8 cellular contexts compared by ENCODE assay signal in genomic region chr7:29091722-29092121, GRCh38. TPM values are rescaled to one million over a fixed set of nuclear protein-coding genes. Genes with fewer than 3 reads are reported as not detected.
DNase-seq lines count a peak whose midpoint lies in the region; ATAC-seq and TF ChIP-seq lines count a peak whose summit lies in the region.

No MANE protein-coding gene starts in this region.

- H3K9ac ChIP-seq in duodenal mucosa (ENCODE audit: low read depth in 1 of 2, low read length in 2 of 2) = peak overlapping the region; percentile 49 to 69

- 40 to 42% methylated on average over 4 of the region's 4 CpGs for WGBS in heart right ventricle, 2 donors
- 40 to 59% (median 42%) methylated on average over 4 of the region's 4 CpGs for WGBS in psoas muscle, 3 donors

- DNase-seq in heart right ventricle (no peak), Right ventricle myocardium superior (no peak), psoas muscle (no peak), SKM-1 (lab: John Stamatoyannopoulos, UW; ENCODE audit: unreplicated experiment) (no peak), NCI-H1105 treated with DMSO at 0.1 percent for 48 hours (lab: John Stamatoyannopoulos, UW) (no peak)

- peak overlapping the region in 9 of 10 donors; percentile 26 to 85 (median 67) for H3K27ac ChIP-seq in heart right ventricle
- H3K27ac ChIP-seq in duodenal mucosa (ENCODE audit: low read depth, low read length) = no peak overlapping the region
- H3K27ac ChIP-seq in psoas muscle = peak overlapping the region; percentile 15

- H3K4me1 ChIP-seq in heart right ventricle (peaks cover 0 to 55% (median 38%) of the 10 kb centered on the region in 9 donors), duodenal mucosa (ENCODE audit: control insufficient read depth in 1 of 2, insufficient read depth in 2 of 2, low read length in 2 of 2) (peaks cover 27% of the 10 kb centered on the region in 2 donors), psoas muscle (peaks cover 23% of the 10 kb centered on the region)

- ATAC-seq in heart right ventricle (peak in 4 of 8 donors; percentile 38 to 72 (median 54)), Right ventricle myocardium superior (ENCODE audit: poor library complexity) (no peak), HG03520 (IDR thresholded peaks at IDR 0.05; ENCODE audit: unreplicated experiment) (peak; percentile 96), psoas muscle (no peak), HG03039 (IDR thresholded peaks at IDR 0.05; ENCODE audit: unreplicated experiment) (no peak)

- peak in 1 of 9 donors; percentile 10 for TF ChIP-seq CTCF in heart right ventricle (IDR thresholded peaks at IDR 0.05)
- TF ChIP-seq CTCF in psoas muscle (IDR thresholded peaks at IDR 0.05) = peak; percentile 11

- no peaks in the 10 kb centered on the region for H3K27me3 ChIP-seq in heart right ventricle
- H3K27me3 ChIP-seq in duodenal mucosa (ENCODE audit: control insufficient read depth in 1 of 2, insufficient read depth in 2 of 2, low read length in 2 of 2) = no peaks in the 10 kb centered on the region
- H3K27me3 ChIP-seq in psoas muscle (ENCODE audit: insufficient read depth in 3 of 3, low read length in 2 of 3) = no peaks in the 10 kb centered on the region

- H3K36me3 ChIP-seq in heart right ventricle (peaks cover 0 to 6% (median 0%) of the 10 kb centered on the region in 9 donors), duodenal mucosa (ENCODE audit: control insufficient read depth in 1 of 2, insufficient read depth in 2 of 2, low read length in 2 of 2) (no peaks in the 10 kb centered on the region), psoas muscle (ENCODE audit: insufficient read depth in 1 of 2, low read depth in 1 of 2) (no peaks in the 10 kb centered on the region)

- H3K4me3 ChIP-seq in heart right ventricle (peak overlapping the region in 9 of 10 donors; percentile 10 to 50 (median 38)), duodenal mucosa (ENCODE audit: low read depth in 1 of 2, low read length in 2 of 2) (peak overlapping the region; percentile 72 to 78), psoas muscle (peak overlapping the region; percentile 49)

- intact Hi-C loops in heart right ventricle (cut with DNase I) (loop anchor here in 2 of 10 donors (5.0 to 10.0 kb wide), 2 partner anchors 57 to 134 kb away; partner anchors contain the start of gene TRIL (in 1 of the 2)), Right ventricle myocardium superior (cut with DNase I) (no loop called here), psoas muscle (cut with DNase I) (no loop called here)

- H3K9me3 ChIP-seq in heart right ventricle = no peaks in the 10 kb centered on the region
- no peaks in the 10 kb centered on the region for H3K9me3 ChIP-seq in duodenal mucosa (ENCODE audit: control insufficient read depth in 1 of 2, low read length in 2 of 2)
- no peaks in the 10 kb centered on the region for H3K9me3 ChIP-seq in psoas muscle

RNA-seq across cellular contexts. Expression of gene CPVL, which starts 54.6 kb away (rescaled TPM):
- total RNA-seq in heart right ventricle = 100 to 1,000 TPM in 6 of 10 donors, 10 to 100 TPM in 4; 49.4 to 215 (median 101) TPM
- 10 to 100 TPM; 82.3 to 85.5 TPM for polyA plus RNA-seq in heart right ventricle
- total RNA-seq in Right ventricle myocardium superior = 37.5 TPM
- total RNA-seq in psoas muscle = 10 to 100 TPM in 2 of 4 donors, 1 to 10 TPM in 2; 6.1 to 49.6 (median 16.8) TPM
- polyA plus RNA-seq in psoas muscle = 1 to 10 TPM; 1.6 to 5.5 (median 2.8) TPM
